8 cellular contexts compared by ENCODE assay signal in the genomic region with DNA sequence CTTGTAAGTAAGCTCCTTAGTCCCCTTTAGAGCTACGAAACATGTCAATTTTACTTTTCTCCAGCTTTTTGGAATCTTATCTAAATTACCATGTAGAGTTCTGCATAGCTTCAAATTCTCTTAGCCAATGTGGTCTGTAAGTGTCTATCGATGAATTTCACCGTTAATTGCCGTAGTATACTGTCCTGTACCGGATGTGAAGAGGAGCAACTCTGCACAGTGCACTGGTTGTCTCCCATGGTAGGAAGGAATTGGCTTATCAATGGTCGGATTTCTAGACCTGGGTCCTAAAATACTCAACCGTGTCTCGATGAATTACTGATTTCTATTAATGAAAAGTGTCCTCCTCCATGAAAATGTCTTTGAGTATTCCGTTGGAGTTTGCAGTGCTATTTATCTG. TPM values are rescaled to one million over a fixed set of nuclear protein-coding genes. Genes with fewer than 3 reads are reported as not detected.
DNase-seq lines count a peak whose midpoint lies in the region; TF ChIP-seq lines count a peak whose summit lies in the region.

No MANE protein-coding gene starts in this region.

- H3K36me3 ChIP-seq in NT2/D1 (ENCODE audit: insufficient read depth, insufficient read length, low read length) = peaks cover 23% of the 10 kb centered on the region
- H3K36me3 ChIP-seq in skeletal muscle tissue (ENCODE audit: control insufficient read depth in 3 of 3, insufficient read depth in 3 of 3, low read length in 3 of 3) = no peaks in the 10 kb centered on the region
- H3K36me3 ChIP-seq in adrenal gland (replicated peaks in 1 of 2) = no peaks in the 10 kb centered on the region

- H3K4me3 ChIP-seq in NT2/D1 (ENCODE audit: insufficient read length, low read depth) = peak overlapping the region; percentile 100
- peak overlapping the region; percentile 87 for H3K4me3 ChIP-seq in fibroblast of pulmonary artery (replicated peaks; ENCODE audit: low read depth, low read length)
- H3K4me3 ChIP-seq in skeletal muscle tissue (ENCODE audit: low read length in 3 of 3) = peak overlapping the region; percentile 98 to 100 (median 98)
- H3K4me3 ChIP-seq in adrenal gland = peak overlapping the region in 2 of 4 donors; percentile 21 to 68

- H3K27me3 ChIP-seq in NT2/D1 (ENCODE audit: insufficient read depth, insufficient read length) (no peaks in the 10 kb centered on the region), skeletal muscle tissue (ENCODE audit: control insufficient read depth in 3 of 3, insufficient read depth in 3 of 3, low read length in 3 of 3) (no peaks in the 10 kb centered on the region), adrenal gland (no peaks in the 10 kb centered on the region)

- H3K9ac ChIP-seq in NT2/D1 (ENCODE audit: insufficient read length, low read depth) (peak overlapping the region; percentile 100), skeletal muscle tissue (ENCODE audit: low read depth in 1 of 3, low read length in 3 of 3) (peak overlapping the region; percentile 41 to 99 (median 93))

- 9 to 20% (median 13%) methylated on average over 9 of the region's 9 CpGs for WGBS in adrenal gland, 4 donors

- H3K9me3 ChIP-seq in NT2/D1 (ENCODE audit: insufficient read depth, low read length) (no peaks in the 10 kb centered on the region), skeletal muscle tissue (ENCODE audit: control insufficient read depth in 3 of 3, low read length in 3 of 3) (no peaks in the 10 kb centered on the region), adrenal gland (replicated peaks in 1 of 3) (no peaks in the 10 kb centered on the region)

- peak; percentile 28 for DNase-seq in DMS53 (lab: John Stamatoyannopoulos, UW)
- no peak for DNase-seq in DMS53 treated with DMSO at 0.1 percent for 48 hours (lab: John Stamatoyannopoulos, UW; ENCODE audit: unreplicated experiment)
- DNase-seq in NT2/D1 (ENCODE audit: low read depth, low spot score) = no peak
- no peak for DNase-seq in fibroblast of pulmonary artery (ENCODE audit: low read depth)
- DNase-seq in dedifferentiated amniotic fluid mesenchymal stem cell (ENCODE audit: extremely low spot score) = no peak
- DNase-seq in OCI-M2 (lab: John Stamatoyannopoulos, UW; ENCODE audit: unreplicated experiment) = no peak
- DNase-seq in adrenal gland = no peak

- TF ChIP-seq CTCF in fibroblast of pulmonary artery (IDR thresholded peaks at IDR 0.05; ENCODE audit: low read length, missing control alignments) (no peak), adrenal gland (IDR thresholded peaks at IDR 0.05) (no peak)

- intact Hi-C loops in adrenal gland (cut with DNase I) = no loop called here

- H3K27ac ChIP-seq in skeletal muscle tissue (ENCODE audit: low read depth, low read length) (no peak overlapping the region), adrenal gland (peak overlapping the region in 1 of 5 donors; percentile 14)

- peaks cover 6% of the 10 kb centered on the region for H3K4me1 ChIP-seq in NT2/D1 (ENCODE audit: insufficient read depth, insufficient read length)
- peaks cover 8 to 13% (median 11%) of the 10 kb centered on the region in 3 donors for H3K4me1 ChIP-seq in skeletal muscle tissue (ENCODE audit: control insufficient read depth in 3 of 3, insufficient read depth in 3 of 3, low read length in 3 of 3)
- peaks cover 12% of the 10 kb centered on the region in 2 donors for H3K4me1 ChIP-seq in adrenal gland (replicated peaks in 1 of 2)

- peak in 1 of 2 donors; percentile 3 for TF ChIP-seq POLR2A in adrenal gland (IDR thresholded peaks at IDR 0.05)

RNA-seq across cellular contexts. Expression of gene NOP58, which starts 1.9 kb away (rescaled TPM):
- total RNA-seq in skeletal muscle tissue = 49.6 TPM
- total RNA-seq in adrenal gland = 10 to 100 TPM; 19.5 to 70.1 (median 43.2) TPM
- polyA plus RNA-seq in adrenal gland = 100 to 1,000 TPM in 1 of 3 donors, 10 to 100 TPM in 2; 89.3 to 136 (median 99.7) TPM

RNA-seq across cellular contexts. Expression of gene SUMO1, which starts 29.1 kb away (rescaled TPM):
- total RNA-seq in skeletal muscle tissue (65.2 TPM), adrenal gland (100 to 1,000 TPM in 6 of 8 donors, 10 to 100 TPM in 2; 53.1 to 130 (median 103) TPM)
- polyA plus RNA-seq in adrenal gland = 100 to 1,000 TPM in 2 of 3 donors, 10 to 100 TPM in 1; 96.4 to 182 (median 101) TPM
